ENCODE assay signal across 16 cellular contexts in the genomic region with DNA sequence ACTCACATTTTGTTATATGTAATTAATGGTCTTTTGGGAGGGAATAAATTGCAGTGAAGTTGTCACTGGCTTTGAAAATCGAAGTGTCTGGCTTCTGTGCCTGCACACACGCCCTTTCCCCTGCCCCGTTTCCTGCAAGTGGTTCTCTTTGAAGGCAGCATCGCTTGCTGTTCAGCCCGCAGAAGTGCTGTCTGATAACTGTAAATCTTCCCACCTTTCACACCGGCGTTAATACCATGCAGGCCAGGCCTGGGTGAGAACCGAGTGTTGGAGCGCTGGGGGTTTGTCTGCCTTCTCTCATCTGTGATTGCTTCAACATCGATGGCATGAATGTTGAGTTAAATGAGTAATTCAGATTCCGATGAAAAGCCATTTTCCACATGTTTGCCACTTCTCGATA.
"Had no signal": no experiment of that assay in that cellular context is flagged by ENCODE, and none has a peak within 500 bp of the region (broad histone marks: within the 10 kb centered on the region; RNA-seq: fewer than 3 reads in every experiment).

No MANE protein-coding gene starts in this region.

- H3K27me3 Mint-ChIP-seq: effector memory CD8-positive, alpha-beta T cell; stimulated activated naive CD8-positive, alpha-beta T cell treated with anti-CD3 and anti-CD28 coated beads, Interleukin-15, Interleukin-2, amounts not matched to agents 100 ng/mL and 50 ng/mL, for 24 hours had no signal

- H3K4me3 Mint-ChIP-seq: effector memory CD8-positive, alpha-beta T cell; nephron; stimulated activated naive CD8-positive, alpha-beta T cell treated with anti-CD3 and anti-CD28 coated beads, Interleukin-15, Interleukin-2, amounts not matched to agents 100 ng/mL and 50 ng/mL, for 24 hours had no signal

- H3K27me3 ChIP-seq: breast epithelium, SJSA1 had no signal

- H3K27ac Mint-ChIP-seq: effector memory CD8-positive, alpha-beta T cell; nephron; stimulated activated naive CD8-positive, alpha-beta T cell treated with anti-CD3 and anti-CD28 coated beads, Interleukin-15, Interleukin-2, amounts not matched to agents 100 ng/mL and 50 ng/mL, for 24 hours had no signal

- H3K36me3 ChIP-seq: breast epithelium, SJSA1 had no signal

- H3K9me3 Mint-ChIP-seq: effector memory CD8-positive, alpha-beta T cell; nephron; stimulated activated naive CD8-positive, alpha-beta T cell treated with anti-CD3 and anti-CD28 coated beads, Interleukin-15, Interleukin-2, amounts not matched to agents 100 ng/mL and 50 ng/mL, for 24 hours had no signal

- ATAC-seq: effector memory CD8-positive, alpha-beta T cell; lower lobe of right lung had no signal

- H3K4me3 ChIP-seq: breast epithelium, lower lobe of right lung, SJSA1 had no signal

- H3K4me1 ChIP-seq: breast epithelium had no signal

- H3K9me3 ChIP-seq: breast epithelium, lower lobe of right lung, SJSA1 had no signal

- DNase-seq: activated CD4-positive, alpha-beta T cell treated with anti-CD3 and anti-CD28 coated beads, Interleukin-2, amount 50 U/mL, for 1 hour; activated CD8-positive, alpha-beta memory T cell treated with anti-CD3 and anti-CD28 coated beads for 24 hours; activated CD8-positive, alpha-beta memory T cell treated with anti-CD3 and anti-CD28 coated beads, Interleukin-2, amount 50 U/mL, for 48 hours; dermis blood vessel endothelial cell; effector memory CD8-positive, alpha-beta T cell; lower lobe of right lung; occipital lobe; posterior cingulate gyrus; stimulated activated CD4-positive, alpha-beta T cell treated with anti-CD3 and anti-CD28 coated beads, Interleukin-2, amount 100 ng/mL, for 48 hours; trophoblast cell had no signal

- FAIRE-seq: astrocyte, TTC549 had no signal

- H3K27ac ChIP-seq: lower lobe of right lung, SJSA1 had no signal
